15 cellular contexts compared by ENCODE assay signal in the genomic region with DNA sequence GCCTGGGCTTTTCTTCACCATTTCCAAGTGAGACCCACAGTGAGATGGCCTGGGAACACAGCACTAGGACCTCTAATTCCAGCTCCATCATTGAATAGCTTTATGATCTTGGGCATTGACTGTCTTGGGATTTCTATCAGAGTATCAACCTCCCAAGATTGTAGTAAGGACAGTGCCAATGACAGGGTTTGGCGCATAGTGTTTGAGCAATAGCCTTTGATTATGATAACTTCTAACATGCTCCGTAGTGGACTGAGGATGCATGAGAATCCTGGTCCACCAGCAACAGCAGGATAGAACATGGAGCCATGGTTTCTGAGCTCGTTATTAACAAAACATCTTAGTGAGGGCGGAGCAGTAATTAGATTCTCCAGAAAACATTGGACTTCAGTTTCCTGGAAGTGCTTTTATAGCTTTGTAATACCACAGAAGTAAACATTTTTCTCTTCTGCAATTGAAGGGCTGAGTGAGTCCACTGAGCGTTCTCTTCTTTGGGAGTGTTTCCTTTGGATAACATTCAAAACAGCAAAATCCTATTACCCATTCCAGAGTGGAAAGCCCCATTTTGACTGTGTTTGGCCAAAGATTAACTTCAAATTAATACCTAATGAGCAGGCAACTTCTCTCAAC.
DNase-seq lines count a peak whose midpoint lies in the region; ATAC-seq and TF ChIP-seq lines count a peak whose summit lies in the region.
"Had no signal": no experiment of that assay in that cellular context is flagged by ENCODE, and none has a peak within 500 bp of the region (broad histone marks: within the 10 kb centered on the region; RNA-seq: fewer than 3 reads in every experiment).

No MANE protein-coding gene starts in this region.

- no peaks in the 10 kb centered on the region for H3K9me3 ChIP-seq in hepatocyte (ENCODE audit: low read depth)

- DNase-seq in CD1c-positive myeloid dendritic cell (ENCODE audit: extremely low spot score) (peak; percentile 28), choroid plexus epithelial cell (ENCODE audit: low read depth) (peak; percentile 59), hepatocyte (ENCODE audit: low spot score) (no peak), GM20000 (ENCODE audit: low spot score) (no peak), NCI-H1436 (lab: John Stamatoyannopoulos, UW) (no peak)
- DNase-seq: activated naive CD8-positive, alpha-beta T cell treated with anti-CD3 and anti-CD28 coated beads, Interleukin-2, amount 50 U/mL, for 24 hours; activated T-cell treated with anti-CD3 and anti-CD28 coated beads, Interleukin-2, amount 50 U/mL, for 24 hours; H9; NCI-H2029; NCI-H526 treated with DMSO at 0.1 percent for 48 hours; stimulated activated CD4-positive, alpha-beta T cell treated with anti-CD3 and anti-CD28 coated beads, Interleukin-4, amount 100 ng/mL, for 4 hours had no signal

- no peaks in the 10 kb centered on the region for H4K20me1 ChIP-seq in hepatocyte (ENCODE audit: insufficient read depth, poor library complexity, severe bottlenecking)

- peaks cover 19% of the 10 kb centered on the region for H3K4me1 ChIP-seq in hepatocyte (ENCODE audit: insufficient read depth)

- H3K79me2 ChIP-seq in hepatocyte = no peaks in the 10 kb centered on the region

- ATAC-seq in GM21367 (IDR thresholded peaks at IDR 0.05; ENCODE audit: unreplicated experiment) (no peak), GM18870 (IDR thresholded peaks at IDR 0.05; ENCODE audit: unreplicated experiment) (no peak)
- ATAC-seq: activated naive CD8-positive, alpha-beta T cell treated with anti-CD3 and anti-CD28 coated beads, Interleukin-2, amount 50 U/mL, for 24 hours; stimulated activated effector memory CD8-positive, alpha-beta T cell treated with anti-CD3 and anti-CD28 coated beads, Interleukin-12 subunit alpha, Interleukin-12 subunit beta, amount 100 ng/mL, for 72 hours had no signal

- H2AFZ ChIP-seq in hepatocyte = no peak overlapping the region

- 76% methylated on average over 5 of the region's 5 CpGs for WGBS in hepatocyte (ENCODE audit: low lambda C conversion rate, missing lambda C conversion rate)

- H3K4me3 ChIP-seq in choroid plexus epithelial cell (ENCODE audit: low read depth, low read length) = no peak overlapping the region
- H3K4me3 ChIP-seq in hepatocyte = no peak overlapping the region
- H3K4me3 ChIP-seq in skin epidermis = no peak overlapping the region

- TF ChIP-seq CTCF in choroid plexus epithelial cell (conservative IDR thresholded peaks at IDR 0.05; ENCODE audit: low read depth, low read length) (no peak), hepatocyte (IDR thresholded peaks at IDR 0.05; ENCODE audit: poor library complexity) (no peak), GM20000 (IDR thresholded peaks at IDR 0.05; ENCODE audit: extremely low read depth, missing control alignments) (no peak)

- H3K27me3 ChIP-seq in hepatocyte = no peaks in the 10 kb centered on the region

- H3K27ac ChIP-seq in hepatocyte = peak overlapping the region; percentile 63
- H3K27ac ChIP-seq in skin epidermis = peak overlapping the region in 12 of 21 experiments; percentile 28 to 79 (median 54)

- no peaks in the 10 kb centered on the region for H3K36me3 ChIP-seq in hepatocyte (replicated peaks; ENCODE audit: insufficient read depth, low read depth)

- no peak overlapping the region for H3K4me2 ChIP-seq in hepatocyte

- no peaks in the 10 kb centered on the region for H3K9me2 ChIP-seq in hepatocyte (replicated peaks; ENCODE audit: insufficient read depth)

Comparison
In these comparisons a context has a peak if more than half of its experiments do, and no peak if none do; other contexts are left out.
1. DNase-seq: peak in CD1c-positive myeloid dendritic cell (single experiment) and choroid plexus epithelial cell (single experiment); none in hepatocyte (single experiment), GM20000 (single experiment) and NCI-H1436 (single experiment).